Comparison of ENCODE assay signal across 10 cellular contexts in the genomic region with DNA sequence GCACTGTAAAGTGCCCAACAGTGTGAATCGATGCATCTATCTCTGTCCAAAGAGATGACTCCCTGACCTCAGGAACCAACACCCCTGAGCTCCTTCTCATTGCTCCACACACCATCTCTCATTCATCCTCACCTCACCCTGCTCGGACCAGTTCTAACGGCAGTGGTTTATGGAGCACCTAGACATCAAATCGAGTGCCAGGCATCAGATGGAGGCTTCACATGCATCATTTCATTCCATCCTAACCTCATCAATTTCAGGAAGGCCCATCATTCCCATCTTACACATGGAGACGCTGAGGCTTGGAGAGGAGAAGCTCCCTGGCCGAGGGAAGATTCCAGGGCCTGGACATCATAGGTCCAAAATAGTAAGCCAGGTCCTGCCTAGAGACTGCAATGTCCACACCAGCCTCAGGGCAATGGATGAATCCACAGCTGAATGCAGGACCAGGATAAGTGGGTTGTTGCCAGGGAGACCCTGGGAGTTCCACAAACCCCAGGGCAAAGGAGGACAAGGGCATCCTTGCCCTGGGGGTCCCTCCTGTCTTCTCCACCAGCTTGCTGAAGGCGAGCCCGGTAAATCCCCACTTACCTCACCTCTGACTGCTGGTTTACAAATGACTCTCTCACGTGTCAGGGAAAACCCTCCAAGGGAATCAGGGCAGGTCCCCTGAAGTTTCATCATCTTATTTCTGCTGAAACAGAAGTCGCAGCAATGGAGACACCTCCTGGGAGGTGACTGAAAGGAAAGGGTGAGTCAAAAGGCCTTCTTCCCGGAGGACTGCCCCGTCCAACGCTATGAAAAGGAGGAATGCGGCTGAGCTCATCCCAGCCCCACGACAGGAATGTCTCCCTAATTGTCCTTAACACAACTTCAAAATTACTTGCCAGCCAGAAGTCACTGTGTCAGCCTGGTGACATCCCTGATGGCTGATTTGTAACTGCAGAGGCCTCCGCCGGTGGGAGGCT. TPM values are rescaled to one million over a fixed set of nuclear protein-coding genes. Genes with fewer than 3 reads are reported as not detected.
DNase-seq lines count a peak whose midpoint lies in the region; ATAC-seq, FAIRE-seq and TF ChIP-seq lines count a peak whose summit lies in the region.
"Had no signal": no experiment of that assay in that cellular context is flagged by ENCODE, and none has a peak within 500 bp of the region (broad histone marks: within the 10 kb centered on the region; RNA-seq: fewer than 3 reads in every experiment).

No MANE protein-coding gene starts in this region.

- H3K36me3 Mint-ChIP-seq in activated T-helper 17 cell treated with anti-CD3 and anti-CD28 coated beads, Interleukin-2, amount 50 U/mL, for 72 hours (ENCODE audit: low read depth) = no peaks in the 10 kb centered on the region

- H3K4me1 Mint-ChIP-seq in activated T-helper 17 cell treated with anti-CD3 and anti-CD28 coated beads, Interleukin-2, amount 50 U/mL, for 72 hours = peaks cover 10% of the 10 kb centered on the region

- H3K4me1 ChIP-seq in kidney (ENCODE audit: control insufficient read depth in 1 of 2, insufficient read depth in 1 of 2, low read depth in 1 of 2, low read length in 2 of 2) = peaks cover 4 to 6% of the 10 kb centered on the region in 2 donors

- intact Hi-C loops in kidney (cut with DNase I) = no loop called here

- FAIRE-seq in kidney (lab: Jason Lieb, UNC) = no peak

- H3K36me3 ChIP-seq in kidney (ENCODE audit: control insufficient read depth in 1 of 2, insufficient read depth in 2 of 2, low read length in 2 of 2) = no peaks in the 10 kb centered on the region

- H3K27ac ChIP-seq in kidney (ENCODE audit: low read depth in 2 of 2, low read length in 2 of 2) = no peak overlapping the region
- H3K27ac ChIP-seq: HL-60 had no signal

- ATAC-seq in GM21529 (IDR thresholded peaks at IDR 0.05; ENCODE audit: unreplicated experiment) = peak; percentile 49
- ATAC-seq in activated T-helper 17 cell treated with anti-CD3 and anti-CD28 coated beads, Interleukin-2, amount 50 U/mL, for 72 hours (replicated peaks) = peak; percentile 95
- no peak for ATAC-seq in HG02938 (IDR thresholded peaks at IDR 0.05; ENCODE audit: unreplicated experiment)

- H3K4me3 Mint-ChIP-seq in activated T-helper 17 cell treated with anti-CD3 and anti-CD28 coated beads, Interleukin-2, amount 50 U/mL, for 72 hours = peak overlapping the region; percentile 21

- H3K4me3 ChIP-seq in kidney (ENCODE audit: low read length in 2 of 2) = no peak overlapping the region

- H3K9me3 Mint-ChIP-seq in activated T-helper 17 cell treated with anti-CD3 and anti-CD28 coated beads, Interleukin-2, amount 50 U/mL, for 72 hours = no peaks in the 10 kb centered on the region

- H3K27ac Mint-ChIP-seq in activated T-helper 17 cell treated with anti-CD3 and anti-CD28 coated beads, Interleukin-2, amount 50 U/mL, for 72 hours = peak overlapping the region; percentile 78

- H3K9me3 ChIP-seq in kidney (ENCODE audit: control insufficient read depth in 1 of 2, low read length in 2 of 2) = no peaks in the 10 kb centered on the region

- H3K27me3 Mint-ChIP-seq in activated T-helper 17 cell treated with anti-CD3 and anti-CD28 coated beads, Interleukin-2, amount 50 U/mL, for 72 hours = peaks cover 7% of the 10 kb centered on the region

- no peak for TF ChIP-seq CTCF in kidney (IDR thresholded peaks at IDR 0.05; ENCODE audit: borderline replicate concordance, extremely low read depth, insufficient read depth)

- peak; percentile 83 for DNase-seq in AG20443 (ENCODE audit: low spot score)
- DNase-seq in kidney = peak; percentile 27
- no peak for DNase-seq in activated CD8-positive, alpha-beta memory T cell treated with anti-CD3 and anti-CD28 coated beads, Interleukin-2, amount 50 U/mL, for 4 hours
- DNase-seq in SHP77 (lab: John Stamatoyannopoulos, UW) = no peak
- DNase-seq in germinal center (ENCODE audit: low spot score) = no peak
- DNase-seq: central memory CD4-positive, alpha-beta T cell had no signal

- no peak overlapping the region for H3K9ac ChIP-seq in kidney (ENCODE audit: low read length in 2 of 2)

RNA-seq across cellular contexts. Expression of gene IFFO2, which starts 9.0 kb away (rescaled TPM):
- 10 to 100 TPM; 17.0 to 38.2 TPM for total RNA-seq in activated T-helper 17 cell treated with anti-CD3 and anti-CD28 coated beads, Interleukin-2, amount 50 U/mL, for 72 hours
- total RNA-seq in kidney = 23.1 TPM
- 7.5 TPM for polyA plus RNA-seq in kidney (ENCODE audit: insufficient read depth, low read depth, low replicate concordance)

Comparison
In these comparisons a context has a peak if more than half of its experiments do, and no peak if none do; other contexts are left out.
1. DNase-seq: peak in AG20443 (single experiment) and kidney (single experiment); none in activated CD8-positive, alpha-beta memory T cell treated with anti-CD3 and anti-CD28 coated beads, Interleukin-2, amount 50 U/mL, for 4 hours (single experiment), SHP77 (0 of 2) and germinal center (single experiment).